Comparison of ENCODE assay signal across 24 cellular contexts in the genomic region with DNA sequence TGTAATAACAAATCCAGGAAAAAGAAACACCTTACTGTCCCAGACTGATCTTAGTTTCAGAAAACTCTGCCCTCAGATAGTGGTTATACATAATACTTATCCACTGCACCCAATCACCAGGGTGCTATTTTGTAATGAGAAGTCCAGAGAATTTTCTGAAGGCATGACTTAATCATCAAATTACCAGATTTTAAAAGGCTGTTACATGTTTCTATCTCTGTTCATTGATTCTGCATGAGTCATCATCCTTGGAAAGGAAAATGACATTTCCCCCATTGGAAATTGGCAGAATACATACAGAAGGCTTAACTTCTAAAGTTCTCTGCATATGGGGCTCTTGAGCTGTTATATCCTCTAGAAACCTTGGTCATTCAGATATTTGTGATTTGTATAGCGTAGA.
A peak's percentile ranks its signal among the peaks of the same experiment; 100 is the strongest.
DNase-seq lines count a peak whose midpoint lies in the region; ATAC-seq, FAIRE-seq and TF ChIP-seq lines count a peak whose summit lies in the region.
"Had no signal": no experiment of that assay in that cellular context is flagged by ENCODE, and none has a peak within 500 bp of the region (broad histone marks: within the 10 kb centered on the region; RNA-seq: fewer than 3 reads in every experiment).

No MANE protein-coding gene starts in this region.

- no peak overlapping the region for H4K91ac ChIP-seq in mesenchymal stem cell (ENCODE audit: low read length)

- H3K4me1 ChIP-seq in endothelial cell of umbilical vein (ENCODE audit: control insufficient read depth, extremely low read depth, insufficient read depth, low read length), result peaks cover 40% of the 10 kb centered on the region
- H3K4me1 ChIP-seq in mesenchymal stem cell (ENCODE audit: control insufficient read depth, insufficient read depth, low read depth, low read length), result no peaks in the 10 kb centered on the region
- H3K4me1 ChIP-seq in left ventricle myocardium inferior, result no peaks in the 10 kb centered on the region
- H3K4me1 ChIP-seq: right lobe of liver had no signal

- no peak overlapping the region for H2BK120ac ChIP-seq in mesenchymal stem cell (ENCODE audit: low read depth, low read length)

- no peak overlapping the region for H2BK5ac ChIP-seq in mesenchymal stem cell (ENCODE audit: low read depth, low read length, poor library complexity, severe bottlenecking)

- H4K20me1 ChIP-seq in endothelial cell of umbilical vein (replicated peaks; ENCODE audit: control insufficient read depth, extremely low read depth, insufficient read depth, low read length), result no peaks in the 10 kb centered on the region

- no peak overlapping the region for H3K9ac ChIP-seq in endothelial cell of umbilical vein (replicated peaks; ENCODE audit: extremely low read depth, insufficient read depth, low read length)
- no peak overlapping the region for H3K9ac ChIP-seq in mesenchymal stem cell (ENCODE audit: low read length)

- H3K36me3 ChIP-seq in endothelial cell of umbilical vein (ENCODE audit: control insufficient read depth in 2 of 2, extremely low read depth in 1 of 2, insufficient read depth in 2 of 2, low read length in 2 of 2), result no peaks in the 10 kb centered on the region
- H3K36me3 ChIP-seq in mesenchymal stem cell (ENCODE audit: control insufficient read depth in 1 of 2, insufficient read depth in 2 of 2, low read depth in 1 of 2, low read length in 2 of 2), result no peaks in the 10 kb centered on the region
- no peaks in the 10 kb centered on the region for H3K36me3 ChIP-seq in left ventricle myocardium inferior
- H3K36me3 ChIP-seq: right lobe of liver had no signal

- H2AFZ ChIP-seq in endothelial cell of umbilical vein (ENCODE audit: low read depth, low read length) (no peak overlapping the region), mesenchymal stem cell (ENCODE audit: low read depth, low read length) (no peak overlapping the region)

- H3K4me2 ChIP-seq in endothelial cell of umbilical vein (ENCODE audit: insufficient read depth, low read length), result peak overlapping the region; percentile 65
- no peak overlapping the region for H3K4me2 ChIP-seq in mesenchymal stem cell (ENCODE audit: low read length, poor library complexity, severe bottlenecking)

- no peak overlapping the region for H3K27ac ChIP-seq in RWPE1
- peak overlapping the region; percentile 20 for H3K27ac ChIP-seq in endothelial cell of umbilical vein (ENCODE audit: insufficient read depth, low read depth, low read length)
- H3K27ac ChIP-seq in mesenchymal stem cell (ENCODE audit: low read length, poor library complexity, severe bottlenecking), result no peak overlapping the region
- H3K27ac ChIP-seq in left ventricle myocardium inferior (replicated peaks), result no peak overlapping the region
- H3K27ac ChIP-seq in dorsolateral prefrontal cortex, result no peak overlapping the region
- H3K27ac ChIP-seq: right lobe of liver had no signal

- H3K14ac ChIP-seq in mesenchymal stem cell (ENCODE audit: low read length in 2 of 2), result no peak overlapping the region

- H3K23ac ChIP-seq in mesenchymal stem cell (ENCODE audit: low read length in 2 of 2), result no peak overlapping the region

- H3K9me3 ChIP-seq in endothelial cell of umbilical vein (replicated peaks; ENCODE audit: control insufficient read depth, insufficient read depth, low read length) (no peaks in the 10 kb centered on the region), mesenchymal stem cell (ENCODE audit: control insufficient read depth, low read length) (no peaks in the 10 kb centered on the region), left ventricle myocardium inferior (replicated peaks) (no peaks in the 10 kb centered on the region)
- H3K9me3 ChIP-seq: right lobe of liver had no signal

- intact Hi-C loops in endothelial cell of umbilical vein (cut with micrococcal nuclease), result loop anchor here (2.0 kb wide), 1 partner anchor 26 kb away; no protein-coding TSS in a partner anchor
- intact Hi-C loops in left ventricle myocardium inferior (cut with micrococcal nuclease), result no loop called here
- intact Hi-C loops in dorsolateral prefrontal cortex (cut with DNase I), result no loop called here

- no peaks in the 10 kb centered on the region for H3K79me2 ChIP-seq in endothelial cell of umbilical vein (ENCODE audit: control insufficient read depth, insufficient read depth, low read length)

- H3K4ac ChIP-seq in mesenchymal stem cell (ENCODE audit: low read depth in 1 of 2, low read length in 2 of 2), result no peak overlapping the region

- H4K8ac ChIP-seq in mesenchymal stem cell (ENCODE audit: low read length), result no peak overlapping the region

- no peaks in the 10 kb centered on the region for H3K4me1 Mint-ChIP-seq in activated naive CD8-positive, alpha-beta T cell treated with anti-CD3 and anti-CD28 coated beads, Interleukin-2, amount 50 U/mL, for 24 hours
- H3K4me1 Mint-ChIP-seq: central memory CD8-positive, alpha-beta T cell had no signal

- BruUV-seq in endothelial cell of umbilical vein (replicated peaks; lab: Mats Ljungman, UMichigan), result no TSS peak

- no CpG with 5 or more reads among the region's 1 CpG for WGBS in mesenchymal stem cell

- no peaks in the 10 kb centered on the region for H3K36me3 Mint-ChIP-seq in activated naive CD8-positive, alpha-beta T cell treated with anti-CD3 and anti-CD28 coated beads, Interleukin-2, amount 50 U/mL, for 24 hours (ENCODE audit: low read depth)
- H3K36me3 Mint-ChIP-seq: CD8-positive, alpha-beta T cell; WTC11 had no signal

- H2AK5ac ChIP-seq in mesenchymal stem cell (ENCODE audit: low read length, severe bottlenecking), result no peak overlapping the region

- no peak overlapping the region for H2BK15ac ChIP-seq in mesenchymal stem cell (ENCODE audit: low read depth, poor library complexity, severe bottlenecking)

- H3K4me3 Mint-ChIP-seq in activated naive CD8-positive, alpha-beta T cell treated with anti-CD3 and anti-CD28 coated beads, Interleukin-2, amount 50 U/mL, for 24 hours, result no peak overlapping the region
- H3K4me3 Mint-ChIP-seq: activated CD8-positive, alpha-beta T cell treated with anti-CD3 and anti-CD28 coated beads, Interleukin-2, amount 10 ng/mL, durations not matched to agents 7 days and 5 days; activated T-cell treated with anti-CD3 and anti-CD28 coated beads, Interleukin-2, amount 50 U/mL, for 72 hours; CD8-positive, alpha-beta T cell; central memory CD8-positive, alpha-beta T cell; endodermal cell; stimulated activated naive CD8-positive, alpha-beta T cell treated with anti-CD3 and anti-CD28 coated beads, Interleukin-15, Interleukin-2, amounts not matched to agents 100 ng/mL and 50 ng/mL, for 24 hours; T-helper 1 cell treated with Interleukin-12 subunit alpha and Interleukin-12 subunit beta and Interleukin-4 antibody, amounts not matched to agents 30 μg/mL and 1 μg/mL, for 36 hours; type B pancreatic cell; WTC11 had no signal

- H3K27ac Mint-ChIP-seq in activated naive CD8-positive, alpha-beta T cell treated with anti-CD3 and anti-CD28 coated beads, Interleukin-2, amount 50 U/mL, for 24 hours, result no peak overlapping the region
- H3K27ac Mint-ChIP-seq: activated CD8-positive, alpha-beta T cell treated with anti-CD3 and anti-CD28 coated beads, Interleukin-2, amount 10 ng/mL, durations not matched to agents 7 days and 5 days; activated T-cell treated with anti-CD3 and anti-CD28 coated beads, Interleukin-2, amount 50 U/mL, for 72 hours; CD8-positive, alpha-beta T cell; endodermal cell; stimulated activated naive CD8-positive, alpha-beta T cell treated with anti-CD3 and anti-CD28 coated beads, Interleukin-15, Interleukin-2, amounts not matched to agents 100 ng/mL and 50 ng/mL, for 24 hours; T-helper 1 cell treated with Interleukin-12 subunit alpha and Interleukin-12 subunit beta and Interleukin-4 antibody, amounts not matched to agents 30 μg/mL and 1 μg/mL, for 36 hours; type B pancreatic cell; WTC11 had no signal

- no peak overlapping the region for H3K18ac ChIP-seq in mesenchymal stem cell (ENCODE audit: low read depth in 1 of 2, low read length in 2 of 2)

- H3K27me3 Mint-ChIP-seq in activated naive CD8-positive, alpha-beta T cell treated with anti-CD3 and anti-CD28 coated beads, Interleukin-2, amount 50 U/mL, for 24 hours, result no peaks in the 10 kb centered on the region
- H3K27me3 Mint-ChIP-seq: central memory CD8-positive, alpha-beta T cell; stimulated activated naive CD8-positive, alpha-beta T cell treated with anti-CD3 and anti-CD28 coated beads, Interleukin-15, Interleukin-2, amounts not matched to agents 100 ng/mL and 50 ng/mL, for 24 hours; type B pancreatic cell had no signal

- no peak for TF ChIP-seq POLR2A in endothelial cell of umbilical vein (IDR thresholded peaks at IDR 0.05; ENCODE audit: low read depth, low read length)

- DNase-seq in EL (peak; percentile 13), RWPE1 (ENCODE audit: low spot score) (peak; percentile 29), endothelial cell of umbilical vein (ENCODE audit: low read depth, low spot score) (peak; percentile 79), mesenchymal stem cell (peak; percentile 13), left ventricle myocardium inferior (no peak), dorsolateral prefrontal cortex (no peak)
- DNase-seq in activated naive CD8-positive, alpha-beta T cell treated with anti-CD3 and anti-CD28 coated beads, Interleukin-2, amount 50 U/mL, for 24 hours, result no peak
- DNase-seq: activated CD8-positive, alpha-beta T cell treated with anti-CD3 and anti-CD28 coated beads, Interleukin-2, amount 10 ng/mL, durations not matched to agents 7 days and 5 days; activated T-cell treated with anti-CD3 and anti-CD28 coated beads, Interleukin-2, amount 50 U/mL, for 72 hours; CD8-positive, alpha-beta T cell; endodermal cell; NCI-H2081 treated with DMSO at 0.1 percent for 48 hours; NCI-H524; occipital lobe; right lobe of liver; SHP77 treated with DMSO at 0.1 percent for 48 hours had no signal

- TF ChIP-seq CTCF in RWPE1 (conservative IDR thresholded peaks at IDR 0.05; ENCODE audit: low read depth), result no peak
- no peak for TF ChIP-seq CTCF in endothelial cell of umbilical vein (IDR thresholded peaks at IDR 0.05; ENCODE audit: extremely low read depth in 1 of 2, insufficient read depth in 1 of 2, low read depth in 1 of 2, low read length in 2 of 2)
- no peak for TF ChIP-seq CTCF in left ventricle myocardium inferior (IDR thresholded peaks at IDR 0.05; ENCODE audit: borderline replicate concordance)
- no peak for TF ChIP-seq CTCF in dorsolateral prefrontal cortex (IDR thresholded peaks at IDR 0.05 in 54 of 56, conservative IDR thresholded peaks at IDR 0.05 in 2 of 56; ENCODE audit: low read depth in 1 of 56, partially characterized antibody in 56 of 56)

- H3K9me3 Mint-ChIP-seq in activated naive CD8-positive, alpha-beta T cell treated with anti-CD3 and anti-CD28 coated beads, Interleukin-2, amount 50 U/mL, for 24 hours, result peaks cover 6% of the 10 kb centered on the region
- H3K9me3 Mint-ChIP-seq: endodermal cell had no signal

- peaks cover 2% of the 10 kb centered on the region for H3K9me1 ChIP-seq in endothelial cell of umbilical vein (replicated peaks; ENCODE audit: control insufficient read depth, extremely low read depth, insufficient read depth, low read length)

- H3K27me3 ChIP-seq in endothelial cell of umbilical vein (ENCODE audit: control insufficient read depth in 2 of 2, insufficient read depth in 2 of 2, low read length in 2 of 2), result no peaks in the 10 kb centered on the region
- no peaks in the 10 kb centered on the region for H3K27me3 ChIP-seq in mesenchymal stem cell (ENCODE audit: control insufficient read depth in 1 of 2, insufficient read depth in 1 of 2, low read length in 2 of 2)
- H3K27me3 ChIP-seq in left ventricle myocardium inferior (ENCODE audit: low read depth), result no peaks in the 10 kb centered on the region
- no peaks in the 10 kb centered on the region for H3K27me3 ChIP-seq in dorsolateral prefrontal cortex
- H3K27me3 ChIP-seq: right lobe of liver had no signal

- no peak overlapping the region for H2BK12ac ChIP-seq in mesenchymal stem cell (ENCODE audit: low read length in 2 of 2)

- H3K79me1 ChIP-seq in mesenchymal stem cell (replicated peaks; ENCODE audit: low read length, poor library complexity, severe bottlenecking), result no peaks in the 10 kb centered on the region

- H3K4me3 ChIP-seq in endothelial cell of umbilical vein (replicated peaks in 1 of 3; ENCODE audit: insufficient read depth in 1 of 3, low read depth in 1 of 3, low read length in 3 of 3) (no peak overlapping the region), mesenchymal stem cell (ENCODE audit: insufficient read depth in 1 of 2, low read depth in 1 of 2, low read length in 2 of 2) (no peak overlapping the region), left ventricle myocardium inferior (no peak overlapping the region), dorsolateral prefrontal cortex (no peak overlapping the region)
- H3K4me3 ChIP-seq: right lobe of liver had no signal

- POLR2A ChIA-PET in RWPE1 (lab: Yijun Ruan, JAX; ENCODE audit: low non-redundant PET), result no interaction called here
- POLR2A ChIA-PET in endothelial cell of umbilical vein (lab: Charles Lee), result no interaction called here

- dilution Hi-C loops in endothelial cell of umbilical vein (cut with MboI; ENCODE audit: extremely low pct_ligation_motif_present, low sequenced_read_pairs), result no loop called here

- FAIRE-seq in endothelial cell of umbilical vein (lab: Jason Lieb, UNC), result peak; percentile 87
- FAIRE-seq: GM19239 had no signal

- no peak for ATAC-seq in GM21360 (IDR thresholded peaks at IDR 0.05; ENCODE audit: unreplicated experiment)
- ATAC-seq in activated naive CD8-positive, alpha-beta T cell treated with anti-CD3 and anti-CD28 coated beads, Interleukin-2, amount 50 U/mL, for 24 hours, result no peak
- ATAC-seq: activated CD8-positive, alpha-beta T cell treated with anti-CD3 and anti-CD28 coated beads, Interleukin-2, amount 10 ng/mL, durations not matched to agents 7 days and 5 days; activated T-cell treated with anti-CD3 and anti-CD28 coated beads, Interleukin-2, amount 50 U/mL, for 72 hours; CD8-positive, alpha-beta T cell; HCT116; WTC11 had no signal

- CTCF ChIA-PET in RWPE1 (lab: Yijun Ruan, JAX) (no interaction called here), endothelial cell of umbilical vein (lab: Charles Lee) (no interaction called here)

Comparison
In these comparisons a context has a peak if more than half of its experiments do, and no peak if none do; other contexts are left out.
1. DNase-seq: peak in EL (single experiment), RWPE1 (single experiment), endothelial cell of umbilical vein (single experiment) and mesenchymal stem cell (single experiment); none in left ventricle myocardium inferior (single experiment), dorsolateral prefrontal cortex (0 of 10) and activated naive CD8-positive, alpha-beta T cell treated with anti-CD3 and anti-CD28 coated beads, Interleukin-2, amount 50 U/mL, for 24 hours (single experiment).